20 cellular contexts compared by ENCODE assay signal in the genomic region with DNA sequence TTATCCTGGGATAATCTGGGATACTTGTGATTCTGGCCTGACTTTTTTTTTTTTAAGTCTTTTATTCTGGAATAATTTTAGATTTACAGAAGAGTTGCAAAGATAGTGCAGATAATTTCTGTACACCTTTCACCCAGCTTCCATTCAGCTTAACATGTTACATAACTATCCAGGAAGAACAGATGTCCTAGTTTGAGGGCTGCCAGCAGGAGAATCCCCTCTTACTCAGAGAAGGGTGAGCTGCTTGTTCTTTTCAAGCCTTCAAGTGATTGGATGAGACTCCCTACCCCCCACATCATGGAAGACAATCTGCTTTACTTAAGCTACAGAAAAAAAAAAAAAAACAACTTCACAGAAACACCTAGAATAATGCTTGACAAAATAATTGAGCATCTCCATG.
"Had no signal": no experiment of that assay in that cellular context is flagged by ENCODE, and none has a peak within 500 bp of the region (broad histone marks: within the 10 kb centered on the region; RNA-seq: fewer than 3 reads in every experiment).

No MANE protein-coding gene starts in this region.

- H3K9me3 Mint-ChIP-seq: nephron had no signal

- H3K4me1 Mint-ChIP-seq: naive B cell; nephron; stimulated activated naive CD8-positive, alpha-beta T cell treated with anti-CD3 and anti-CD28 coated beads, Interleukin-15, amount 100 ng/mL, for 72 hours had no signal

- H3K27ac ChIP-seq: colonic mucosa, foreskin keratinocyte, hepatocyte, psoas muscle, sigmoid colon, skin epidermis, testis, tibial nerve had no signal

- H3K36me3 Mint-ChIP-seq: naive B cell; stimulated activated naive B cell treated with anti-CD40 and anti-IgM and Interleukin-4, amounts not matched to agents 10 μg/mL and 1 μg/mL and 100 μg/mL, for 72 hours had no signal

- H3K27ac Mint-ChIP-seq: naive B cell; nephron; stimulated activated naive B cell treated with anti-CD40 and anti-IgM and Interleukin-4, amounts not matched to agents 10 μg/mL and 1 μg/mL and 100 μg/mL, for 72 hours; stimulated activated naive CD8-positive, alpha-beta T cell treated with anti-CD3 and anti-CD28 coated beads, Interleukin-15, amount 100 ng/mL, for 72 hours had no signal

- H3K36me3 ChIP-seq: colonic mucosa, sigmoid colon, tibial nerve had no signal

- H3K27me3 ChIP-seq: colonic mucosa, foreskin keratinocyte, sigmoid colon, testis, tibial nerve had no signal

- ATAC-seq: foreskin keratinocyte; left colon; left ventricle myocardium superior; psoas muscle; stimulated activated naive B cell treated with anti-CD40 and anti-IgM and Interleukin-4, amounts not matched to agents 10 μg/mL and 1 μg/mL and 100 μg/mL, for 72 hours; stimulated activated naive CD8-positive, alpha-beta T cell treated with anti-CD3 and anti-CD28 coated beads, Interleukin-15, amount 100 ng/mL, for 72 hours had no signal

- H3K9me3 ChIP-seq: colonic mucosa, psoas muscle, sigmoid colon, testis, tibial nerve had no signal

- H3K4me3 ChIP-seq: colonic mucosa, hepatocyte, lung, psoas muscle, sigmoid colon, skin epidermis, testis, tibial nerve had no signal

- H3K4me1 ChIP-seq: colonic mucosa, psoas muscle, sigmoid colon, testis, tibial nerve had no signal

- H3K4me3 Mint-ChIP-seq: naive B cell; nephron; stimulated activated naive B cell treated with anti-CD40 and anti-IgM and Interleukin-4, amounts not matched to agents 10 μg/mL and 1 μg/mL and 100 μg/mL, for 72 hours; stimulated activated naive CD8-positive, alpha-beta T cell treated with anti-CD3 and anti-CD28 coated beads, Interleukin-15, amount 100 ng/mL, for 72 hours had no signal

- H3K27me3 Mint-ChIP-seq: stimulated activated naive CD8-positive, alpha-beta T cell treated with anti-CD3 and anti-CD28 coated beads, Interleukin-15, amount 100 ng/mL, for 72 hours had no signal

- DNase-seq: colonic mucosa; dermis blood vessel endothelial cell; erythroblast; foreskin keratinocyte; left colon; left ventricle myocardium superior; mesenchymal stem cell; naive B cell; psoas muscle; sigmoid colon; stimulated activated CD4-positive, alpha-beta T cell treated with anti-CD3 and anti-CD28 coated beads, Interleukin-2, amount 100 ng/mL, for 24 hours; stimulated activated CD4-positive, alpha-beta T cell treated with anti-CD3 and anti-CD28 coated beads, Interleukin-4, amount 100 ng/mL, for 4 hours; stimulated activated naive B cell treated with anti-CD40 and anti-IgM and Interleukin-4, amounts not matched to agents 10 μg/mL and 1 μg/mL and 100 μg/mL, for 72 hours; stimulated activated naive CD8-positive, alpha-beta T cell treated with anti-CD3 and anti-CD28 coated beads, Interleukin-15, amount 100 ng/mL, for 72 hours; testis had no signal
